27 cellular contexts compared by ENCODE assay signal in the genomic region with DNA sequence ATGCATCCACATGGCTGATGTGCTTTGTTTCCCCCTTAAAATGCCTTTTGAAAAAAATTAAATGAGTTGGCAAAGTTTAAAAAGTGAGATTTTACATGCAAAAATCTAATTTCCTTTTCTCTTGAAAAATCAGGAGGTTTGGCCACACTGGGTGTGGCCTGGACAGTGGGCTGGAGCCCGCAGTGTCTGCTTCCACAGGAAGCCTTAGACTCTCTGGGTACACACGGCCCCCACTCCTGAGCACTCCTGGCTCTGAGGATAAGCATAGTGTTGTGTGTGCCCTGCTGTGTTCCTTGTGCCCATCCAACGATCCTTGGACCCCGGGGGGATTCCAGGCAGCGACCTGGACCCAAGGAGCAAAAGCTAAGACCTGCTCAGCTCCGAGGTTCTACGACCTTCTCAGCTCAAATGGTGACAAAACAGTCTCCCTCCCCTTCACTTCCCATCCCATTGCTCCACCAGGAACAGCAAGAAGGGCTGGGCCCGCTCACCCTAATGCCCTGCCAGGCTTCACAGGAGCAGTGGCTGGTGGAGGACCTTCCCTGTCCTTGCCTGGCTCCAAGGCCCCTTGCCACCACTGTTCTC.
DNase-seq lines count a peak whose midpoint lies in the region; ATAC-seq, FAIRE-seq and TF ChIP-seq lines count a peak whose summit lies in the region.
"Had no signal": no experiment of that assay in that cellular context is flagged by ENCODE, and none has a peak within 500 bp of the region (broad histone marks: within the 10 kb centered on the region; RNA-seq: fewer than 3 reads in every experiment).

No MANE protein-coding gene starts in this region.

- H3K14ac ChIP-seq in H9 (ENCODE audit: insufficient read depth, low read length), result no peak overlapping the region; the same call in 1 of the 2 replicates

- no peak overlapping the region for H2AFZ ChIP-seq in H9 (ENCODE audit: low read length)
- no peak overlapping the region for H2AFZ ChIP-seq in astrocyte (ENCODE audit: low read depth, low read length)
- H2AFZ ChIP-seq: PC-9 had no signal

- no peak overlapping the region for H4K5ac ChIP-seq in H9 (ENCODE audit: insufficient read length, low read depth, low read length)

- H3K27ac Mint-ChIP-seq in H9 (peak overlapping the region in 2 of 3 experiments; percentile 53 to 76; a peak in 2 of 7 replicates), astrocyte (ENCODE audit: unreplicated experiment) (no peak overlapping the region)
- H3K27ac Mint-ChIP-seq: B cell, IgD-negative memory B cell had no signal

- H3K23me2 ChIP-seq in H9 (ENCODE audit: insufficient read length, low read depth, low read length, poor library complexity, severe bottlenecking), result no peaks in the 10 kb centered on the region

- no peak overlapping the region for H2BK120ac ChIP-seq in H9 (ENCODE audit: low read depth, low read length, poor library complexity, severe bottlenecking)

- H3K27ac ChIP-seq in H9 (ENCODE audit: insufficient read length, low read depth, low read length) (no peak overlapping the region), astrocyte (ENCODE audit: low read depth, low read length) (no peak overlapping the region)
- H3K27ac ChIP-seq: A549, C4-2B, PC-9, SJCRH30 had no signal

- no peak for FAIRE-seq in astrocyte (lab: Jason Lieb, UNC)
- FAIRE-seq: A549, GM12892, GM19239, H1 had no signal

- H3K79me2 ChIP-seq in H9 (ENCODE audit: insufficient read depth, low read length) (no peaks in the 10 kb centered on the region), astrocyte (ENCODE audit: insufficient read depth, low read length) (no peaks in the 10 kb centered on the region)

- no peaks in the 10 kb centered on the region for H3K4me1 ChIP-seq in H9 (ENCODE audit: insufficient read depth, low read length)
- H3K4me1 ChIP-seq in astrocyte (ENCODE audit: insufficient read depth, low read length), result peaks cover 6% of the 10 kb centered on the region
- H3K4me1 ChIP-seq: A549 had no signal

- H4K91ac ChIP-seq in H9 (ENCODE audit: insufficient read length, low read depth, low read length), result no peak overlapping the region

- no peak overlapping the region for H2BK12ac ChIP-seq in H9 (ENCODE audit: insufficient read length, low read depth, low read length)

- peaks cover 0 to 5% of the 10 kb centered on the region in 2 experiments; a peak in 2 of 4 replicates for H3K4me1 Mint-ChIP-seq in H9
- H3K4me1 Mint-ChIP-seq in astrocyte (ENCODE audit: low read depth, unreplicated experiment), result peaks cover 10% of the 10 kb centered on the region
- H3K4me1 Mint-ChIP-seq: B cell, IgD-negative memory B cell had no signal

- TF ChIP-seq CTCF in H9 (conservative IDR thresholded peaks at IDR 0.05) (no peak), astrocyte (IDR thresholded peaks at IDR 0.05; ENCODE audit: insufficient read depth, low read depth, low read length) (no peak)

- no peak overlapping the region for H2BK20ac ChIP-seq in H9 (ENCODE audit: low read depth, low read length, poor library complexity, severe bottlenecking)

- H3K79me1 ChIP-seq in H9 (ENCODE audit: insufficient read depth, low read depth, low read length, poor library complexity, severe bottlenecking), result no peaks in the 10 kb centered on the region

- no peaks in the 10 kb centered on the region for H3K9me3 Mint-ChIP-seq in H9
- peaks cover 14% of the 10 kb centered on the region for H3K9me3 Mint-ChIP-seq in astrocyte (ENCODE audit: unreplicated experiment)

- H3K4me2 ChIP-seq in H9 (ENCODE audit: insufficient read depth, insufficient read length, low read length) (no peak overlapping the region), astrocyte (ENCODE audit: low read length) (peak overlapping the region; percentile 28)
- H3K4me2 ChIP-seq: A549, PC-9 had no signal

- H3K4me3 ChIP-seq in astrocyte (ENCODE audit: insufficient read depth, low read depth, low read length), result no peak overlapping the region
- H3K4me3 ChIP-seq: A549, PC-9, SJCRH30 had no signal

- H3K27me3 ChIP-seq in H9 (ENCODE audit: insufficient read depth, low read length) (no peaks in the 10 kb centered on the region), astrocyte (ENCODE audit: insufficient read depth, low read length) (peaks cover 2% of the 10 kb centered on the region)

- in situ Hi-C loops in ACHN (cut with HindIII; ENCODE audit: low pct_ligation_motif_present, low pct_unique_long_range_greater_than_20kb, low sequenced_read_pairs), result no loop called here

- no peak overlapping the region for H3K56ac ChIP-seq in H9 (ENCODE audit: insufficient read length, low read depth, low read length)

- H3K36me3 ChIP-seq in astrocyte (ENCODE audit: insufficient read depth, low read length), result no peaks in the 10 kb centered on the region
- H3K36me3 ChIP-seq: SJCRH30 had no signal

- no peak overlapping the region for H3K4ac ChIP-seq in H9 (ENCODE audit: low read depth, low read length)

- intact Hi-C loops in posterior vena cava (cut with DNase I), result no loop called here

- no peak for DNase-seq in H9
- DNase-seq in astrocyte (ENCODE audit: low read depth), result no peak
- DNase-seq in left lobe of liver (ENCODE audit: low spot score), result peak; percentile 39
- peak; percentile 46 for DNase-seq in posterior vena cava (ENCODE audit: low spot score)
- DNase-seq in AML-193 (lab: John Stamatoyannopoulos, UW), result no peak
- no peak for DNase-seq in NCI-H1694 (lab: John Stamatoyannopoulos, UW)
- DNase-seq in ACHN, result no peak
- DNase-seq: Calu3, DMS79 treated with DMSO at 0.1 percent for 48 hours, GF-D8, NCI-H1048, NCI-H1417, NCI-H1694 treated with DMSO at 0.1 percent for 48 hours, NCI-H2081, NCI-H2227 treated with DMSO at 0.1 percent for 48 hours, NCI-H526 treated with DMSO at 0.1 percent for 48 hours, PC-9, SJCRH30 had no signal

- no peak overlapping the region for H3K23ac ChIP-seq in H9 (ENCODE audit: insufficient read length, low read depth, low read length)

- no peak overlapping the region for H3T11ph ChIP-seq in H9 (ENCODE audit: low read length)

- H2BK5ac ChIP-seq in H9 (ENCODE audit: insufficient read length, low read length), result no peak overlapping the region

- ATAC-seq in left lobe of liver, result no peak
- ATAC-seq: A549, HCT116, Right ventricle myocardium inferior had no signal

- H4K20me1 ChIP-seq in H9 (ENCODE audit: control insufficient read depth, insufficient read depth, insufficient read length) (no peaks in the 10 kb centered on the region), astrocyte (ENCODE audit: insufficient read depth, low read length) (no peaks in the 10 kb centered on the region)

- no peak overlapping the region for H2AK5ac ChIP-seq in H9 (ENCODE audit: insufficient read length, low read length)

- no peaks in the 10 kb centered on the region; the same call in 1 of the 2 replicates for H3K27me3 Mint-ChIP-seq in H9 (ENCODE audit: low read depth)
- peaks cover 43% of the 10 kb centered on the region for H3K27me3 Mint-ChIP-seq in astrocyte (ENCODE audit: low read depth, unreplicated experiment)

- no peak overlapping the region for H2BK15ac ChIP-seq in H9 (ENCODE audit: low read depth, low read length)

- no peak overlapping the region for H4K8ac ChIP-seq in H9 (replicated peaks; ENCODE audit: insufficient read length, low read depth, low read length)

- H3K18ac ChIP-seq in H9 (ENCODE audit: insufficient read length, low read depth, low read length), result no peak overlapping the region

- WGBS in H9 (ENCODE audit: extremely low coverage, insufficient read length, low lambda C conversion rate), result no CpG with 5 or more reads among the region's 8 CpGs

- H3K36me3 Mint-ChIP-seq in H9 (ENCODE audit: insufficient read depth in 1 of 3, low read depth in 3 of 3) (no peaks in the 10 kb centered on the region), astrocyte (ENCODE audit: low read depth, unreplicated experiment) (no peaks in the 10 kb centered on the region)

- H3K9ac ChIP-seq in H9 (ENCODE audit: extremely low read depth, insufficient read length, low read length), result no peak overlapping the region
- no peak overlapping the region for H3K9ac ChIP-seq in astrocyte (ENCODE audit: low read length)

- H3K4me3 Mint-ChIP-seq in H9 (no peak overlapping the region), astrocyte (ENCODE audit: unreplicated experiment) (no peak overlapping the region)
- H3K4me3 Mint-ChIP-seq: B cell, IgD-negative memory B cell had no signal

- H3K9me3 ChIP-seq in H9 (ENCODE audit: control insufficient read depth, low read depth, low read length) (no peaks in the 10 kb centered on the region), astrocyte (ENCODE audit: insufficient read depth, low read depth, low read length) (no peaks in the 10 kb centered on the region)
- H3K9me3 ChIP-seq: A549, SJCRH30 had no signal

Comparison
In these comparisons a context has a peak if more than half of its experiments do, and no peak if none do; other contexts are left out.
1. DNase-seq: peak in left lobe of liver (single experiment) and posterior vena cava (single experiment); none in H9 (single experiment), astrocyte (single experiment), AML-193 (0 of 2), NCI-H1694 (single experiment) and ACHN (single experiment).